In genomic region chr7:156614434-156615264, GRCh38 we compare ENCODE assay signal across 1 cellular context.
TF ChIP-seq lines count a peak whose summit lies in the region.

No MANE protein-coding gene starts in this region.

TF ChIP-seq in HepG2, 621 proteins besides CTCF, POLR2A, EP300 and RAD21 (continued from another document and continues in another):
- TF ChIP-seq ZNF274 (CRISPR knock-in tag; IDR thresholded peaks at IDR 0.05) (peak; percentile 44; the same call in 1 of the 2 replicates), KMT2B (CRISPR knock-in tag; IDR thresholded peaks at IDR 0.05) (no peak; the same call in 1 of the 2 replicates), ZNF33A (CRISPR knock-in tag; IDR thresholded peaks at IDR 0.05; ENCODE audit: borderline replicate concordance) (no peak), SOX6 (IDR thresholded peaks at IDR 0.05) (no peak), SOX6 (CRISPR knock-in tag; IDR thresholded peaks at IDR 0.05) (peak; percentile 99), KLF6 (CRISPR knock-in tag; IDR thresholded peaks at IDR 0.05) (0 out of 2 replicates have a peak, but pooled peaks have one; percentile 45), ZNF761 (CRISPR knock-in tag; conservative IDR thresholded peaks at IDR 0.05) (no peak), SP2 (CRISPR knock-in tag; IDR thresholded peaks at IDR 0.05) (no peak), PRMT3 (CRISPR knock-in tag; IDR thresholded peaks at IDR 0.05; ENCODE audit: borderline replicate concordance, low read depth) (no peak), PCBP2 (optimal IDR thresholded peaks at IDR 0.05; ENCODE audit: low read depth, low read length, poor library complexity, severe bottlenecking) (no peak), NCOR1 (IDR thresholded peaks at IDR 0.05; ENCODE audit: borderline replicate concordance, low read length) (peak; percentile 98), SNAPC2 (CRISPR knock-in tag; IDR thresholded peaks at IDR 0.05) (no peak), PAXIP1 (CRISPR knock-in tag; conservative IDR thresholded peaks at IDR 0.05) (peak; percentile 97), ZNF282 (IDR thresholded peaks at IDR 0.05; ENCODE audit: partially characterized antibody) (no peak), ZNF614 (CRISPR knock-in tag; IDR thresholded peaks at IDR 0.05; ENCODE audit: borderline replicate concordance) (peak; percentile 74), PTBP1 (IDR thresholded peaks at IDR 0.05; ENCODE audit: low read depth, low read length, poor library complexity, severe bottlenecking) (no peak), ZBTB46 (CRISPR knock-in tag; IDR thresholded peaks at IDR 0.05; ENCODE audit: borderline replicate concordance) (no peak), CENPT (CRISPR knock-in tag; IDR thresholded peaks at IDR 0.05; ENCODE audit: low read depth) (no peak), CEBPG (CRISPR knock-in tag; IDR thresholded peaks at IDR 0.05) (peak; percentile 45; the same call in 1 of the 2 replicates), NFE2 (CRISPR knock-in tag; IDR thresholded peaks at IDR 0.05) (0 out of 2 replicates have a peak, but pooled peaks have one; percentile 37), GFI1 (CRISPR knock-in tag; IDR thresholded peaks at IDR 0.05; ENCODE audit: borderline replicate concordance) (peak; percentile 74), MTERF4 (CRISPR knock-in tag; IDR thresholded peaks at IDR 0.05) (no peak), NR3C1 (CRISPR knock-in tag; IDR thresholded peaks at IDR 0.05) (no peak), ZNF788 (CRISPR knock-in tag; IDR thresholded peaks at IDR 0.05; ENCODE audit: borderline replicate concordance) (peak; percentile 75; the same call in 1 of the 2 replicates), ZNF225 (CRISPR knock-in tag; IDR thresholded peaks at IDR 0.05) (no peak), ETV5 (CRISPR knock-in tag; IDR thresholded peaks at IDR 0.05; ENCODE audit: borderline replicate concordance) (peak; percentile 55; the same call in 1 of the 2 replicates), TEF (CRISPR knock-in tag; IDR thresholded peaks at IDR 0.05) (0 out of 2 replicates have a peak, but pooled peaks have one; percentile 41), JDP2 (CRISPR knock-in tag; IDR thresholded peaks at IDR 0.05; ENCODE audit: borderline replicate concordance) (no peak; the same call in 1 of the 2 replicates), JUND (CRISPR knock-in tag; IDR thresholded peaks at IDR 0.05) (0 out of 2 replicates have a peak, but pooled peaks have one; percentile 37), ZNF768 (CRISPR knock-in tag; IDR thresholded peaks at IDR 0.05) (no peak), SMC3 (IDR thresholded peaks at IDR 0.05; ENCODE audit: low read length) (no peak; the same call in 1 of the 2 replicates), RELA (CRISPR knock-in tag; IDR thresholded peaks at IDR 0.05) (no peak), MAF1 (CRISPR knock-in tag; IDR thresholded peaks at IDR 0.05; ENCODE audit: borderline replicate concordance) (no peak), ZBTB34 (CRISPR knock-in tag; IDR thresholded peaks at IDR 0.05) (0 out of 2 replicates have a peak, but pooled peaks have one; percentile 49), ZBTB25 (CRISPR knock-in tag; IDR thresholded peaks at IDR 0.05) (no peak), CBX2 (IDR thresholded peaks at IDR 0.05; ENCODE audit: low read depth, low read length) (no peak), CBX2 (CRISPR knock-in tag; IDR thresholded peaks at IDR 0.05; ENCODE audit: low read depth) (no peak), HMGA1 (CRISPR knock-in tag; conservative IDR thresholded peaks at IDR 0.05) (no peak), YEATS2 (CRISPR knock-in tag; IDR thresholded peaks at IDR 0.05; ENCODE audit: borderline replicate concordance) (no peak), IKZF1 (IDR thresholded peaks at IDR 0.05) (no peak), PHB2 (IDR thresholded peaks at IDR 0.05; ENCODE audit: partially characterized antibody) (no peak), CBX1 (IDR thresholded peaks at IDR 0.05; ENCODE audit: low read depth) (no peak), ZNF850 (CRISPR knock-in tag; conservative IDR thresholded peaks at IDR 0.05) (no peak), HMG20B (CRISPR knock-in tag; conservative IDR thresholded peaks at IDR 0.05) (peak; percentile 59; the same call in 1 of the 2 replicates), ASH2L (IDR thresholded peaks at IDR 0.05; ENCODE audit: insufficient read length, low read depth, low read length) (peak; percentile 97), ZNF569 (CRISPR knock-in tag; IDR thresholded peaks at IDR 0.05; ENCODE audit: borderline replicate concordance) (no peak)
- TF ChIP-seq, protein P1, sequence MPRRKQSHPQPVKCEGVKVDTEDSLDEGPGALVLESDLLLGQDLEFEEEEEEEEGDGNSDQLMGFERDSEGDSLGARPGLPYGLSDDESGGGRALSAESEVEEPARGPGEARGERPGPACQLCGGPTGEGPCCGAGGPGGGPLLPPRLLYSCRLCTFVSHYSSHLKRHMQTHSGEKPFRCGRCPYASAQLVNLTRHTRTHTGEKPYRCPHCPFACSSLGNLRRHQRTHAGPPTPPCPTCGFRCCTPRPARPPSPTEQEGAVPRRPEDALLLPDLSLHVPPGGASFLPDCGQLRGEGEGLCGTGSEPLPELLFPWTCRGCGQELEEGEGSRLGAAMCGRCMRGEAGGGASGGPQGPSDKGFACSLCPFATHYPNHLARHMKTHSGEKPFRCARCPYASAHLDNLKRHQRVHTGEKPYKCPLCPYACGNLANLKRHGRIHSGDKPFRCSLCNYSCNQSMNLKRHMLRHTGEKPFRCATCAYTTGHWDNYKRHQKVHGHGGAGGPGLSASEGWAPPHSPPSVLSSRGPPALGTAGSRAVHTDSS (CRISPR knock-in tag; conservative IDR thresholded peaks at IDR 0.05) = no peak
- TF ChIP-seq, protein P2, sequence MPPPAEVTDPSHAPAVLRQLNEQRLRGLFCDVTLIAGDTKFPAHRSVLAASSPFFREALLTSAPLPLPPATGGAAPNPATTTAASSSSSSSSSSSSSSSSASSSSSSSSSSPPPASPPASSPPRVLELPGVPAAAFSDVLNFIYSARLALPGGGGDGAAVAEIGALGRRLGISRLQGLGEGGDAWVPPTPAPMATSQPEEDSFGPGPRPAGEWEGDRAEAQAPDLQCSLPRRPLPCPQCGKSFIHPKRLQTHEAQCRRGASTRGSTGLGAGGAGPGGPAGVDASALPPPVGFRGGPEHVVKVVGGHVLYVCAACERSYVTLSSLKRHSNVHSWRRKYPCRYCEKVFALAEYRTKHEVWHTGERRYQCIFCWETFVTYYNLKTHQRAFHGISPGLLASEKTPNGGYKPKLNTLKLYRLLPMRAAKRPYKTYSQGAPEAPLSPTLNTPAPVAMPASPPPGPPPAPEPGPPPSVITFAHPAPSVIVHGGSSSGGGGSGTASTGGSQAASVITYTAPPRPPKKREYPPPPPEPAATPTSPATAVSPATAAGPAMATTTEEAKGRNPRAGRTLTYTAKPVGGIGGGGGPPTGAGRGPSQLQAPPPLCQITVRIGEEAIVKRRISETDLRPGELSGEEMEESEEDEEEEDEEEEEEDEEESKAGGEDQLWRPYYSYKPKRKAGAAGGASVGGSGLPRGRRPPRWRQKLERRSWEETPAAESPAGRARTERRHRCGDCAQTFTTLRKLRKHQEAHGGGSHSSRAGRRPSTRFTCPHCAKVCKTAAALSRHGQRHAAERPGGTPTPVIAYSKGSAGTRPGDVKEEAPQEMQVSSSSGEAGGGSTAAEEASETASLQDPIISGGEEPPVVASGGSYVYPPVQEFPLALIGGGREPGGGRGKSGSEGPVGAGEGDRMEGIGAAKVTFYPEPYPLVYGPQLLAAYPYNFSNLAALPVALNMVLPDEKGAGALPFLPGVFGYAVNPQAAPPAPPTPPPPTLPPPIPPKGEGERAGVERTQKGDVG (CRISPR knock-in tag; IDR thresholded peaks at IDR 0.05; ENCODE audit: borderline replicate concordance) = no peak
- TF ChIP-seq, protein P3, sequence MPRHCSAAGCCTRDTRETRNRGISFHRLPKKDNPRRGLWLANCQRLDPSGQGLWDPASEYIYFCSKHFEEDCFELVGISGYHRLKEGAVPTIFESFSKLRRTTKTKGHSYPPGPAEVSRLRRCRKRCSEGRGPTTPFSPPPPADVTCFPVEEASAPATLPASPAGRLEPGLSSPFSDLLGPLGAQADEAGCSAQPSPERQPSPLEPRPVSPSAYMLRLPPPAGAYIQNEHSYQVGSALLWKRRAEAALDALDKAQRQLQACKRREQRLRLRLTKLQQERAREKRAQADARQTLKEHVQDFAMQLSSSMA (CRISPR knock-in tag; IDR thresholded peaks at IDR 0.05) = no peak
- TF ChIP-seq, protein P4, sequence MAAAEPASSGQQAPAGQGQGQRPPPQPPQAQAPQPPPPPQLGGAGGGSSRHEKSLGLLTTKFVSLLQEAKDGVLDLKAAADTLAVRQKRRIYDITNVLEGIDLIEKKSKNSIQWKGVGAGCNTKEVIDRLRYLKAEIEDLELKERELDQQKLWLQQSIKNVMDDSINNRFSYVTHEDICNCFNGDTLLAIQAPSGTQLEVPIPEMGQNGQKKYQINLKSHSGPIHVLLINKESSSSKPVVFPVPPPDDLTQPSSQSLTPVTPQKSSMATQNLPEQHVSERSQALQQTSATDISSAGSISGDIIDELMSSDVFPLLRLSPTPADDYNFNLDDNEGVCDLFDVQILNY (CRISPR knock-in tag; conservative IDR thresholded peaks at IDR 0.05) = no peak
- TF ChIP-seq, protein P5, sequence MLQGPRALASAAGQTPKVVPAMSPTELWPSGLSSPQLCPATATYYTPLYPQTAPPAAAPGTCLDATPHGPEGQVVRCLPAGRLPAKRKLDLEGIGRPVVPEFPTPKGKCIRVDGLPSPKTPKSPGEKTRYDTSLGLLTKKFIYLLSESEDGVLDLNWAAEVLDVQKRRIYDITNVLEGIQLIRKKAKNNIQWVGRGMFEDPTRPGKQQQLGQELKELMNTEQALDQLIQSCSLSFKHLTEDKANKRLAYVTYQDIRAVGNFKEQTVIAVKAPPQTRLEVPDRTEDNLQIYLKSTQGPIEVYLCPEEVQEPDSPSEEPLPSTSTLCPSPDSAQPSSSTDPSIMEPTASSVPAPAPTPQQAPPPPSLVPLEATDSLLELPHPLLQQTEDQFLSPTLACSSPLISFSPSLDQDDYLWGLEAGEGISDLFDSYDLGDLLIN (CRISPR knock-in tag; IDR thresholded peaks at IDR 0.05; ENCODE audit: borderline replicate concordance) = no peak
